Comparison of ENCODE assay signal across 10 cellular contexts in the genomic region with DNA sequence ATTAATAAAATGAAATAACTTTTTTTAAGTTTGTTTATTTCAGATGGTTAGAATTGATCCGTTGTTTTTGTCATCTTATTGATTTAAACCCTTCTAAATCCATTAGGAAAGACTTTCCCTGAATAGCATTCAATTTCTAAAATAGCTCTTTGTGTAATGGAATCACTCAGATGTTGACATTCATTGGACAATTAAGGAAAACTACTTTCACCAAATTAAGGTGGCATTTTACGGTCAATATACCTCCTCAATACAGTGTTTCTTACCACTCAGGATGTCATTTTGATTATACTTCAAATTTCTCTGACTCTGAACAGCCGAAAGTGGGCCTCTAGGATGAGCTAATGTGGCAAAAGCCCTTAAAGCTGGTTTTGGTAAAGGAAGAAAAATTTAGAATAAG. TPM values are rescaled to one million over a fixed set of nuclear protein-coding genes. Genes with fewer than 3 reads are reported as not detected.
DNase-seq lines count a peak whose midpoint lies in the region; ATAC-seq and TF ChIP-seq lines count a peak whose summit lies in the region.
"Had no signal": no experiment of that assay in that cellular context is flagged by ENCODE, and none has a peak within 500 bp of the region (broad histone marks: within the 10 kb centered on the region; RNA-seq: fewer than 3 reads in every experiment).

No MANE protein-coding gene starts in this region.

- TF ChIP-seq POLR2A in adrenal gland (IDR thresholded peaks at IDR 0.05): no peak

- H3K27me3 ChIP-seq in AG04450 (ENCODE audit: control insufficient read depth, insufficient read depth, low read length) (no peaks in the 10 kb centered on the region), HL-60 (ENCODE audit: insufficient read depth, poor library complexity, severe bottlenecking) (no peaks in the 10 kb centered on the region), lower lobe of right lung (ENCODE audit: low read depth) (no peaks in the 10 kb centered on the region), adrenal gland (no peaks in the 10 kb centered on the region), foreskin keratinocyte (no peaks in the 10 kb centered on the region)

- no peak for ATAC-seq in lower lobe of right lung
- ATAC-seq in activated CD4-positive, CD25-positive, alpha-beta regulatory T cell treated with anti-CD3 and anti-CD28 coated beads, Interleukin-2, amount 50 U/mL, for 24 hours: no peak
- no peak for ATAC-seq in foreskin keratinocyte

- 64 to 72% (median 66%) methylated on average over 3 of the region's 3 CpGs for WGBS in adrenal gland, 4 donors

- H3K27ac ChIP-seq in AG04450 (ENCODE audit: low read depth, low read length) (no peak overlapping the region), HL-60 (replicated peaks) (no peak overlapping the region), lower lobe of right lung (no peak overlapping the region), adrenal gland (peak overlapping the region in 1 of 5 donors; percentile 4), foreskin keratinocyte (no peak overlapping the region)

- H3K9me3 ChIP-seq in AG04450 (ENCODE audit: control insufficient read depth, insufficient read depth, low read length) (peaks cover 4% of the 10 kb centered on the region; the same call in 1 of the 2 replicates), lower lobe of right lung (no peaks in the 10 kb centered on the region), adrenal gland (replicated peaks in 1 of 3) (no peaks in the 10 kb centered on the region)

- intact Hi-C loops in lower lobe of right lung (cut with DNase I): no loop called here
- intact Hi-C loops in adrenal gland (cut with DNase I): no loop called here
- intact Hi-C loops in posterior vena cava (cut with DNase I): no loop called here

- in situ Hi-C loops in astrocyte of the cerebellum (cut with HindIII; ENCODE audit: low sequenced_read_pairs): no loop called here

- POLR2A ChIA-PET in AG04450 (lab: Yijun Ruan, JAX): interaction anchor here (0.6 to 4.5 kb wide), 2 partner anchors 9 to 17 kb away, joined by 3 to 133 read pairs; a partner anchor contains a TSS

- H3K36me3 ChIP-seq in lower lobe of right lung (peaks cover 35% of the 10 kb centered on the region), adrenal gland (replicated peaks in 1 of 2) (peaks cover 0 to 19% of the 10 kb centered on the region in 2 donors)

- TF ChIP-seq CTCF in AG04450 (IDR thresholded peaks at IDR 0.05; ENCODE audit: low read depth, low read length): no peak
- no peak for TF ChIP-seq CTCF in HL-60 (IDR thresholded peaks at IDR 0.05; ENCODE audit: insufficient read depth, low read length)
- TF ChIP-seq CTCF in astrocyte of the cerebellum (IDR thresholded peaks at IDR 0.05; ENCODE audit: low read depth, low read length, missing control alignments): no peak
- TF ChIP-seq CTCF in lower lobe of right lung (IDR thresholded peaks at IDR 0.05): no peak
- no peak for TF ChIP-seq CTCF in adrenal gland (IDR thresholded peaks at IDR 0.05)
- no peak for TF ChIP-seq CTCF in foreskin keratinocyte (conservative IDR thresholded peaks at IDR 0.05)

- H3K4me1 ChIP-seq in lower lobe of right lung (peaks cover 44% of the 10 kb centered on the region), adrenal gland (replicated peaks in 1 of 2) (peaks cover 27 to 64% of the 10 kb centered on the region in 2 donors), foreskin keratinocyte (peaks cover 23% of the 10 kb centered on the region)

- peak overlapping the region; percentile 93 for H3K4me3 ChIP-seq in AG04450 (ENCODE audit: low read depth, low read length)
- peak overlapping the region; percentile 92 for H3K4me3 ChIP-seq in HL-60 (replicated peaks; ENCODE audit: insufficient read depth, low read length)
- H3K4me3 ChIP-seq in astrocyte of the cerebellum (ENCODE audit: low read depth, low read length): peak overlapping the region; percentile 88
- H3K4me3 ChIP-seq in lower lobe of right lung: peak overlapping the region; percentile 94
- peak overlapping the region in 1 of 4 donors; percentile 75 for H3K4me3 ChIP-seq in adrenal gland

- DNase-seq in AG04450 (ENCODE audit: low read depth, low spot score): no peak
- no peak for DNase-seq in HL-60 (ENCODE audit: low read depth in 1 of 2, low spot score in 1 of 2)
- no peak for DNase-seq in astrocyte of the cerebellum (ENCODE audit: low read depth)
- DNase-seq in lower lobe of right lung: no peak
- no peak for DNase-seq in adrenal gland
- DNase-seq in posterior vena cava (ENCODE audit: low spot score): no peak
- DNase-seq in foreskin keratinocyte: no peak
- DNase-seq: activated CD4-positive, alpha-beta T cell treated with anti-CD3 and anti-CD28 coated beads for 4 hours; NCI-H2081 treated with DMSO at 0.1 percent for 48 hours had no signal

- CTCF ChIA-PET in AG04450 (lab: Charles Lee): interaction anchor here (1.5 to 1.6 kb wide), 2 partner anchors 9 to 170 kb away, joined by 3 to 7 read pairs; a partner anchor contains a TSS

RNA-seq across cellular contexts. Expression of a gene that starts 1.8 kb away (rescaled TPM):
- polyA plus RNA-seq in AG04450 (2011; rRNA removed): 129 and 155 TPM in 2 replicates
- polyA minus RNA-seq in AG04450 (2011; rRNA and poly(A)+ RNA removed): 228 and 232 TPM in 2 replicates
- 130 TPM for total RNA-seq in lower lobe of right lung
- total RNA-seq in adrenal gland: 100 to 1,000 TPM; 115 to 439 (median 299) TPM
- 100 to 1,000 TPM in 1 of 3 donors, 10 to 100 TPM in 2; 55.3 to 161 (median 88.1) TPM for polyA plus RNA-seq in adrenal gland
- total RNA-seq in posterior vena cava: 10 to 100 TPM; 51.9 to 56.7 TPM
- 120 and 149 TPM in 2 replicates for total RNA-seq in foreskin keratinocyte
- 56.6 and 80.2 TPM in 2 replicates for polyA plus RNA-seq in foreskin keratinocyte

RNA-seq across cellular contexts. Expression of a gene that starts 9.4 kb away (rescaled TPM):
- polyA plus RNA-seq in AG04450 (2011; rRNA removed): 3,840 and 3,917 TPM in 2 replicates
- polyA minus RNA-seq in AG04450 (2011; rRNA and poly(A)+ RNA removed): 678 and 713 TPM in 2 replicates
- 1,084 TPM for total RNA-seq in lower lobe of right lung
- total RNA-seq in adrenal gland: 1,000 to 10,000 TPM in 7 of 8 donors, 100 to 1,000 TPM in 1; 839 to 2,167 (median 1,230) TPM
- 1,000 to 10,000 TPM; 1,326 to 2,087 (median 2,036) TPM for polyA plus RNA-seq in adrenal gland
- total RNA-seq in posterior vena cava: 1,000 to 10,000 TPM; 1,309 to 1,350 TPM
- 1,845 and 1,875 TPM in 2 replicates for total RNA-seq in foreskin keratinocyte
- 2,705 and 2,818 TPM in 2 replicates for polyA plus RNA-seq in foreskin keratinocyte
